ENCODE assay signal across 1 cellular context in the genomic region with DNA sequence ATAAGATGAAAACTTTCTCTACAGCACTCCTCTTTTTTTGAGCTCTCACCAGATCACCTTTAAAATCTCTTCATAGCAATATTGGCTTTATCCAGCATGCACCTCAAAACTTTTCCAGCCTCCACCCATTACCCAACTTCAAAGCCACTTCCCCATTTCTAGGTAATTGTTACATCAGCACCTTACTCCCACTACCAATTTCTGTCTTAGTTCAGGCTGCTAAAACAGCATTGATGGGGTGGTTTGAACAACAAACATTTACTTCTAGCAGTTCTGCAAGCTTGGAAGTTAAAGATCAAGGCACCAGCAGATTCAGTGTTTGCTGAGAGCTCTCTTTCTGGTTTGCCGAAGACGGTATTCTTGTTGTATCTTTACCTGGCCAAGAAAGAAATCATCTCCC.
TF ChIP-seq lines count a peak whose summit lies in the region.

No MANE protein-coding gene starts in this region.

TF ChIP-seq in GM23338, 12 proteins besides CTCF, POLR2A, EP300 and RAD21 (continued from another document):
- TF ChIP-seq, protein P1, sequence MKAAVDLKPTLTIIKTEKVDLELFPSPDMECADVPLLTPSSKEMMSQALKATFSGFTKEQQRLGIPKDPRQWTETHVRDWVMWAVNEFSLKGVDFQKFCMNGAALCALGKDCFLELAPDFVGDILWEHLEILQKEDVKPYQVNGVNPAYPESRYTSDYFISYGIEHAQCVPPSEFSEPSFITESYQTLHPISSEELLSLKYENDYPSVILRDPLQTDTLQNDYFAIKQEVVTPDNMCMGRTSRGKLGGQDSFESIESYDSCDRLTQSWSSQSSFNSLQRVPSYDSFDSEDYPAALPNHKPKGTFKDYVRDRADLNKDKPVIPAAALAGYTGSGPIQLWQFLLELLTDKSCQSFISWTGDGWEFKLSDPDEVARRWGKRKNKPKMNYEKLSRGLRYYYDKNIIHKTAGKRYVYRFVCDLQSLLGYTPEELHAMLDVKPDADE (IDR thresholded peaks at IDR 0.05) = no peak
- TF ChIP-seq CREB1 (CRISPR knock-in tag; IDR thresholded peaks at IDR 0.05; ENCODE audit: low read depth) = no peak
- TF ChIP-seq, protein P2, sequence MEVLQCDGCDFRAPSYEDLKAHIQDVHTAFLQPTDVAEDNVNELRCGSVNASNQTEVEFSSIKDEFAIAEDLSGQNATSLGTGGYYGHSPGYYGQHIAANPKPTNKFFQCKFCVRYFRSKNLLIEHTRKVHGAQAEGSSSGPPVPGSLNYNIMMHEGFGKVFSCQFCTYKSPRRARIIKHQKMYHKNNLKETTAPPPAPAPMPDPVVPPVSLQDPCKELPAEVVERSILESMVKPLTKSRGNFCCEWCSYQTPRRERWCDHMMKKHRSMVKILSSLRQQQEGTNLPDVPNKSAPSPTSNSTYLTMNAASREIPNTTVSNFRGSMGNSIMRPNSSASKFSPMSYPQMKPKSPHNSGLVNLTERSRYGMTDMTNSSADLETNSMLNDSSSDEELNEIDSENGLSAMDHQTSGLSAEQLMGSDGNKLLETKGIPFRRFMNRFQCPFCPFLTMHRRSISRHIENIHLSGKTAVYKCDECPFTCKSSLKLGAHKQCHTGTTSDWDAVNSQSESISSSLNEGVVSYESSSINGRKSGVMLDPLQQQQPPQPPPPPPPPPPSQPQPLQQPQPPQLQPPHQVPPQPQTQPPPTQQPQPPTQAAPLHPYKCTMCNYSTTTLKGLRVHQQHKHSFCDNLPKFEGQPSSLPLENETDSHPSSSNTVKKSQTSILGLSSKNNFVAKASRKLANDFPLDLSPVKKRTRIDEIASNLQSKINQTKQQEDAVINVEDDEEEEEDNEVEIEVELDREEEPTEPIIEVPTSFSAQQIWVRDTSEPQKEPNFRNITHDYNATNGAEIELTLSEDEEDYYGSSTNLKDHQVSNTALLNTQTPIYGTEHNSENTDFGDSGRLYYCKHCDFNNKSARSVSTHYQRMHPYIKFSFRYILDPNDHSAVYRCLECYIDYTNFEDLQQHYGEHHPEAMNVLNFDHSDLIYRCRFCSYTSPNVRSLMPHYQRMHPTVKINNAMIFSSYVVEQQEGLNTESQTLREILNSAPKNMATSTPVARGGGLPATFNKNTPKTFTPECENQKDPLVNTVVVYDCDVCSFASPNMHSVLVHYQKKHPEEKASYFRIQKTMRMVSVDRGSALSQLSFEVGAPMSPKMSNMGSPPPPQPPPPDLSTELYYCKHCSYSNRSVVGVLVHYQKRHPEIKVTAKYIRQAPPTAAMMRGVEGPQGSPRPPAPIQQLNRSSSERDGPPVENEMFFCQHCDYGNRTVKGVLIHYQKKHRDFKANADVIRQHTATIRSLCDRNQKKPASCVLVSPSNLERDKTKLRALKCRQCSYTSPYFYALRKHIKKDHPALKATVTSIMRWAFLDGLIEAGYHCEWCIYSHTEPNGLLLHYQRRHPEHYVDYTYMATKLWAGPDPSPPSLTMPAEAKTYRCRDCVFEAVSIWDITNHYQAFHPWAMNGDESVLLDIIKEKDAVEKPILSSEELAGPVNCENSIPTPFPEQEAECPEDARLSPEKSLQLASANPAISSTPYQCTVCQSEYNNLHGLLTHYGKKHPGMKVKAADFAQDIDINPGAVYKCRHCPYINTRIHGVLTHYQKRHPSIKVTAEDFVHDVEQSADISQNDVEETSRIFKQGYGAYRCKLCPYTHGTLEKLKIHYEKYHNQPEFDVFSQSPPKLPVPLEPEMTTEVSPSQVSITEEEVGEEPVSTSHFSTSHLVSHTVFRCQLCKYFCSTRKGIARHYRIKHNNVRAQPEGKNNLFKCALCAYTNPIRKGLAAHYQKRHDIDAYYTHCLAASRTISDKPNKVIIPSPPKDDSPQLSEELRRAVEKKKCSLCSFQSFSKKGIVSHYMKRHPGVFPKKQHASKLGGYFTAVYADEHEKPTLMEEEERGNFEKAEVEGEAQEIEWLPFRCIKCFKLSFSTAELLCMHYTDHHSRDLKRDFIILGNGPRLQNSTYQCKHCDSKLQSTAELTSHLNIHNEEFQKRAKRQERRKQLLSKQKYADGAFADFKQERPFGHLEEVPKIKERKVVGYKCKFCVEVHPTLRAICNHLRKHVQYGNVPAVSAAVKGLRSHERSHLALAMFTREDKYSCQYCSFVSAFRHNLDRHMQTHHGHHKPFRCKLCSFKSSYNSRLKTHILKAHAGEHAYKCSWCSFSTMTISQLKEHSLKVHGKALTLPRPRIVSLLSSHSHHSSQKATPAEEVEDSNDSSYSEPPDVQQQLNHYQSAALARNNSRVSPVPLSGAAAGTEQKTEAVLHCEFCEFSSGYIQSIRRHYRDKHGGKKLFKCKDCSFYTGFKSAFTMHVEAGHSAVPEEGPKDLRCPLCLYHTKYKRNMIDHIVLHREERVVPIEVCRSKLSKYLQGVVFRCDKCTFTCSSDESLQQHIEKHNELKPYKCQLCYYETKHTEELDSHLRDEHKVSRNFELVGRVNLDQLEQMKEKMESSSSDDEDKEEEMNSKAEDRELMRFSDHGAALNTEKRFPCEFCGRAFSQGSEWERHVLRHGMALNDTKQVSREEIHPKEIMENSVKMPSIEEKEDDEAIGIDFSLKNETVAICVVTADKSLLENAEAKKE (CRISPR knock-in tag; IDR thresholded peaks at IDR 0.05) = no peak
- no peak for TF ChIP-seq ZNF331 (CRISPR knock-in tag; IDR thresholded peaks at IDR 0.05; ENCODE audit: low read depth)
- TF ChIP-seq EZH2phosphoT487 (IDR thresholded peaks at IDR 0.05; ENCODE audit: unreplicated experiment) = no peak
- TF ChIP-seq STAT1 (IDR thresholded peaks at IDR 0.05; ENCODE audit: unreplicated experiment) = no peak
